In genomic region chr13:108897955-108898354, GRCh38 we compare ENCODE assay signal across 13 cellular contexts.
A peak's percentile ranks its signal among the peaks of the same experiment; 100 is the strongest.
DNase-seq lines count a peak whose midpoint lies in the region; ATAC-seq and TF ChIP-seq lines count a peak whose summit lies in the region.
"Had no signal": no experiment of that assay in that cellular context is flagged by ENCODE, and none has a peak within 500 bp of the region (broad histone marks: within the 10 kb centered on the region; RNA-seq: fewer than 3 reads in every experiment).

No MANE protein-coding gene starts in this region.

- CTCF ChIA-PET in A673 (lab: Charles Lee) = no interaction called here

- peak; percentile 5 for DNase-seq in AG10803 (ENCODE audit: low read depth)
- DNase-seq in NCI-H774 (lab: John Stamatoyannopoulos, UW) = peak; percentile 42
- DNase-seq in activated naive CD4-positive, alpha-beta T cell treated with anti-CD3 and anti-CD28 coated beads, Interleukin-2, amount 50 U/mL, for 72 hours (ENCODE audit: low spot score in 2 of 2) = no peak
- DNase-seq in LoVo (ENCODE audit: low spot score) = no peak
- DNase-seq in A673 (ENCODE audit: low spot score) = no peak
- DNase-seq in inferior parietal cortex (ENCODE audit: extremely low spot score) = no peak
- DNase-seq: cerebellar nuclear complex, midbrain, MV-4-11, NCI-H510A treated with DMSO at 0.1 percent for 48 hours had no signal

- H3K9me3 ChIP-seq in A673 (ENCODE audit: low read depth, low read length, poor library complexity, severe bottlenecking) = no peaks in the 10 kb centered on the region
- H3K9me3 ChIP-seq: prostate gland had no signal

- no peak overlapping the region for H3K27ac ChIP-seq in A673 (ENCODE audit: low read depth, low read length, poor library complexity, severe bottlenecking)
- H3K27ac ChIP-seq: prostate gland had no signal

- no peak overlapping the region for H3K27ac Mint-ChIP-seq in activated naive CD4-positive, alpha-beta T cell treated with anti-CD3 and anti-CD28 coated beads, Interleukin-2, amount 50 U/mL, for 72 hours

- no peaks in the 10 kb centered on the region for H3K36me3 ChIP-seq in A673 (ENCODE audit: insufficient read depth, low read length, poor library complexity, severe bottlenecking)
- H3K36me3 ChIP-seq: prostate gland had no signal

- H3K9me3 Mint-ChIP-seq in activated naive CD4-positive, alpha-beta T cell treated with anti-CD3 and anti-CD28 coated beads, Interleukin-2, amount 50 U/mL, for 72 hours = no peaks in the 10 kb centered on the region

- peaks cover 8% of the 10 kb centered on the region for H3K4me1 ChIP-seq in A673 (ENCODE audit: insufficient read depth, low read length, poor library complexity, severe bottlenecking)
- H3K4me1 ChIP-seq: prostate gland had no signal

- no peak for TF ChIP-seq CTCF in AG10803 (conservative IDR thresholded peaks at IDR 0.05; ENCODE audit: low read length)
- no peak for TF ChIP-seq CTCF in A673 (conservative IDR thresholded peaks at IDR 0.05; ENCODE audit: low read depth, low read length)

- H3K4me3 ChIP-seq in AG10803 (ENCODE audit: low read length) = no peak overlapping the region
- no peak overlapping the region for H3K4me3 ChIP-seq in A673 (ENCODE audit: low read depth, low read length, poor library complexity, severe bottlenecking)
- H3K4me3 ChIP-seq: prostate gland had no signal

- no peaks in the 10 kb centered on the region for H3K36me3 Mint-ChIP-seq in activated naive CD4-positive, alpha-beta T cell treated with anti-CD3 and anti-CD28 coated beads, Interleukin-2, amount 50 U/mL, for 72 hours

- H3K27me3 ChIP-seq in A673 (replicated peaks; ENCODE audit: insufficient read depth, low read depth, low read length, poor library complexity) = no peaks in the 10 kb centered on the region

- intact Hi-C loops in A673 (cut with micrococcal nuclease; ENCODE audit: unreplicated experiment) = loop anchor here (2.0 to 5.0 kb wide), 4 partner anchors 289 to 721 kb away; no protein-coding TSS in a partner anchor

- BruUV-seq in A673 (replicated peaks; lab: Mats Ljungman, UMichigan) = no TSS peak

- peak; percentile 54 for ATAC-seq in GM18519 (IDR thresholded peaks at IDR 0.05; ENCODE audit: low FRiP score, unreplicated experiment)
- ATAC-seq in activated naive CD4-positive, alpha-beta T cell treated with anti-CD3 and anti-CD28 coated beads, Interleukin-2, amount 50 U/mL, for 72 hours = peak; percentile 62 to 64
- ATAC-seq in HG02884 (IDR thresholded peaks at IDR 0.05; ENCODE audit: unreplicated experiment) = no peak

- POLR2A ChIA-PET in A673 (lab: Charles Lee; ENCODE audit: low non-redundant PET) = no interaction called here

Comparison
In these comparisons a context has a peak if more than half of its experiments do, and no peak if none do; other contexts are left out.
1. DNase-seq: peak in AG10803 (single experiment) and NCI-H774 (single experiment); none in activated naive CD4-positive, alpha-beta T cell treated with anti-CD3 and anti-CD28 coated beads, Interleukin-2, amount 50 U/mL, for 72 hours (0 of 2), LoVo (single experiment), A673 (single experiment) and inferior parietal cortex (single experiment).